ENCODE assay signal across 8 cellular contexts in the genomic region with DNA sequence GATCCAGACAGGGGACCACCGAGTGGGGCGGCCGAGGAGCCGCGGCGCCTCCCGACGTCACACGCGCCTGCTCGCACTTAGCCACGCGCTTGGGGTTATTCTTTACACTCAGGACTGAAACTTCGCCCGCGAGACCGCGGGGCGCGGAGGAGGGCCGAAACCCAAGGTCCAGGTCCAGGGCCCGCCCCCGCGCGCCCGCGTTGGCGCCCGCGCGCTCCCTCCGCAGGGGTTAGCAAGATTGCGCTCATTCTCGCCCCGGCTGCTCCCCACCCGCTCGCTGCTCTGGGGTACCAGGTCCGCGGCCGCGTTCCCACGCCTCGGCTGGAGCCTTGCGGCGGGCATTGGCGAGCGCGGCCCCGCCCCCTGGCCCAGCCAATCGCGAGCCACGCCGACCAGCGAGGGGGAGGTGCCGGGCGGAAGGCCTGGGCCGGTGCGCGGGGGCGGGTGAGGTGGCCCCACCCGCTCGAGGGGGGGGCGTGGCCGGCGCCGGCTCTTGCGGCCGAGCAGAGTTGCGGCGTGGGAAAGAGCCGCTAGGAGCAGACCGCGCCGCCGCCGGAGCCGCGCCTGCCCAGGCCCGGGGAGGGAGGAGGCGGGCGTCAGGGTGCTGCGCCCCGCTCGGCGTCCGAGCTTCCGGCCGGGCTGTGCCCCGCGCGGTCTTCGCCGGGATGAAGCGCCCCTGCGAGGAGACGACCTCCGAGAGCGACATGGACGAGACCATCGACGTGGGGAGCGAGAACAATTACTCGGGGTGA. TPM values are rescaled to one million over a fixed set of nuclear protein-coding genes. Genes with fewer than 3 reads are reported as not detected.
DNase-seq lines count a peak whose midpoint lies in the region; ATAC-seq and TF ChIP-seq lines count a peak whose summit lies in the region.

Gene HEY2, plus strand, starts transcription at position 521 of the 752 bp plus-strand sequence. Its CDS starts 145 bp downstream, at position 666.

- H3K9me3 Mint-ChIP-seq in Caco-2 (ENCODE audit: unreplicated experiment): no peaks in the 10 kb centered on the region
- no peaks in the 10 kb centered on the region for H3K9me3 Mint-ChIP-seq in activated T-cell treated with anti-CD3 and anti-CD28 coated beads, Interleukin-2, amount 50 U/mL, for 72 hours

- no peak within 1 kb of the TSS for H3K27ac ChIP-seq in OCI-LY7 (ENCODE audit: low read depth, low read length, poor library complexity, severe bottlenecking)
- H3K27ac ChIP-seq in muscle layer of colon (ENCODE audit: low read depth, low read length): peak within 1 kb of the TSS; percentile 83

- CTCF ChIA-PET in Caco-2 (lab: Charles Lee): no interaction called here
- CTCF ChIA-PET in OCI-LY7 (lab: Charles Lee; ENCODE audit: unreplicated experiment): no interaction called here

- peak within 1 kb of the TSS; percentile 92 for H3K4me2 ChIP-seq in OCI-LY7 (ENCODE audit: low read length)

- BruUV-seq in Caco-2 (replicated peaks; lab: Mats Ljungman, UMichigan) (no TSS peak), OCI-LY7 (replicated peaks; lab: Mats Ljungman, UMichigan) (no TSS peak)

- peak within 1 kb of the TSS; percentile 93 for H3K4me3 Mint-ChIP-seq in Caco-2 (ENCODE audit: unreplicated experiment)
- peak within 1 kb of the TSS; percentile 87 to 93 for H3K4me3 Mint-ChIP-seq in activated T-cell treated with anti-CD3 and anti-CD28 coated beads, Interleukin-2, amount 50 U/mL, for 72 hours

- intact Hi-C loops in Caco-2 (cut with micrococcal nuclease; ENCODE audit: unreplicated experiment) (loop anchor here (1.0 kb wide), 1 partner anchor 31 kb away; no protein-coding TSS in a partner anchor), OCI-LY7 (cut with micrococcal nuclease; ENCODE audit: unreplicated experiment) (loop anchor here (2.0 to 5.0 kb wide), 2 partner anchors 32 to 152 kb away; no protein-coding TSS in a partner anchor)

- H3K27me3 ChIP-seq in Caco-2 (replicated peaks; ENCODE audit: control insufficient read depth, insufficient read depth, low read length) (no peaks in the 10 kb centered on the region; the same call in none of the 2 replicates), muscle layer of colon (ENCODE audit: control insufficient read depth in 1 of 2, insufficient read depth in 2 of 2, low read length in 2 of 2) (peaks cover 24 to 34% of the 10 kb centered on the region in 2 donors)

- peak within 1 kb of the TSS; percentile 92 for H2AFZ ChIP-seq in OCI-LY7 (ENCODE audit: low read length)

- H3K36me3 ChIP-seq in Caco-2 (ENCODE audit: control insufficient read depth, insufficient read depth, low read length): no peaks in the 10 kb centered on the region
- H3K36me3 ChIP-seq in OCI-LY7 (ENCODE audit: insufficient read depth, low read length): no peaks in the 10 kb centered on the region
- no peaks in the 10 kb centered on the region for H3K36me3 ChIP-seq in muscle layer of colon (ENCODE audit: insufficient read depth, low read length)

- POLR2A ChIA-PET in Caco-2 (lab: Charles Lee): no interaction called here
- POLR2A ChIA-PET in OCI-LY7 (lab: Charles Lee): interaction anchor here (0.7 to 0.9 kb wide), 2 partner anchors 152 to 448 kb away, joined by 3 read pairs; partner anchors contain the start of gene HDDC2

- peak; percentile 85 for ATAC-seq in GM21381 (IDR thresholded peaks at IDR 0.05; ENCODE audit: unreplicated experiment)
- peak; percentile 86 to 88 for ATAC-seq in activated T-cell treated with anti-CD3 and anti-CD28 coated beads, Interleukin-2, amount 50 U/mL, for 72 hours (replicated peaks in 1 of 2)
- peak; percentile 99 for ATAC-seq in esophagus mucosa

- H3K27me3 Mint-ChIP-seq in Caco-2 (ENCODE audit: insufficient read depth, unreplicated experiment): peaks cover 33% of the 10 kb centered on the region
- peaks cover 66% of the 10 kb centered on the region for H3K27me3 Mint-ChIP-seq in activated T-cell treated with anti-CD3 and anti-CD28 coated beads, Interleukin-2, amount 50 U/mL, for 72 hours (ENCODE audit: low read depth)

- H3K4me1 Mint-ChIP-seq in Caco-2 (ENCODE audit: low read depth, unreplicated experiment): peaks cover 22% of the 10 kb centered on the region
- H3K4me1 Mint-ChIP-seq in activated T-cell treated with anti-CD3 and anti-CD28 coated beads, Interleukin-2, amount 50 U/mL, for 72 hours (ENCODE audit: low read depth): peaks cover 54% of the 10 kb centered on the region

- no peaks in the 10 kb centered on the region for H4K20me1 ChIP-seq in OCI-LY7 (ENCODE audit: insufficient read depth, low read length)

- H3K4me1 ChIP-seq in Caco-2 (peaks cover 11% of the 10 kb centered on the region; the same call in 1 of the 2 replicates), OCI-LY7 (ENCODE audit: insufficient read depth, low read length, poor library complexity, severe bottlenecking) (peaks cover 46% of the 10 kb centered on the region), muscle layer of colon (ENCODE audit: insufficient read depth, low read length) (peaks cover 13% of the 10 kb centered on the region)

- H3K9ac ChIP-seq in muscle layer of colon (ENCODE audit: low read length): peak within 1 kb of the TSS; percentile 66

- H3K79me2 ChIP-seq in OCI-LY7 (ENCODE audit: insufficient read depth, low read depth, low read length): no peaks in the 10 kb centered on the region

- H3K36me3 Mint-ChIP-seq in Caco-2 (ENCODE audit: insufficient read depth, unreplicated experiment): no peaks in the 10 kb centered on the region
- H3K36me3 Mint-ChIP-seq in activated T-cell treated with anti-CD3 and anti-CD28 coated beads, Interleukin-2, amount 50 U/mL, for 72 hours (ENCODE audit: insufficient read depth in 2 of 2): peaks cover 0 to 1% of the 10 kb centered on the region in 2 donors

- H3K9me3 ChIP-seq in Caco-2 (no peaks in the 10 kb centered on the region), OCI-LY7 (ENCODE audit: low read length) (no peaks in the 10 kb centered on the region), muscle layer of colon (ENCODE audit: low read length) (no peaks in the 10 kb centered on the region)

- peak within 1 kb of the TSS; percentile 48 for H3K4me3 ChIP-seq in Caco-2 (ENCODE audit: low read depth, low read length)
- peak within 1 kb of the TSS; percentile 73 for H3K4me3 ChIP-seq in OCI-LY7 (ENCODE audit: low read depth, low read length, poor library complexity, severe bottlenecking)
- H3K4me3 ChIP-seq in muscle layer of colon (ENCODE audit: low read depth in 1 of 2, low read length in 2 of 2): peak within 1 kb of the TSS; percentile 77 to 84

- H3K9me2 ChIP-seq in OCI-LY7 (ENCODE audit: insufficient read depth, low read length): no peaks in the 10 kb centered on the region

- DNase-seq in Caco-2: peak; percentile 86 to 96
- DNase-seq in HT1080 (ENCODE audit: low read depth): peak; percentile 85
- peak; percentile 92 for DNase-seq in OCI-LY7 (ENCODE audit: low spot score)
- peak; percentile 92 for DNase-seq in activated T-cell treated with anti-CD3 and anti-CD28 coated beads, Interleukin-2, amount 50 U/mL, for 72 hours
- peak; percentile 48 to 74 for DNase-seq in stimulated activated CD8-positive, alpha-beta memory T cell treated with anti-CD3 and anti-CD28 coated beads, Interleukin-4, amount 100 ng/mL, for 4 hours (ENCODE audit: low read depth in 2 of 2, low spot score in 1 of 2)

- TF ChIP-seq CTCF in Caco-2 (IDR thresholded peaks at IDR 0.05; ENCODE audit: insufficient read depth in 1 of 2, low read depth in 1 of 2, low read length in 1 of 2, severe bottlenecking in 1 of 2, unreplicated experiment in 1 of 2): no peak
- TF ChIP-seq CTCF in OCI-LY7 (conservative IDR thresholded peaks at IDR 0.05; ENCODE audit: low read length): peak; percentile 29; the same call in 1 of the 2 replicates

- no peak within 1 kb of the TSS for H3K27ac Mint-ChIP-seq in Caco-2 (ENCODE audit: unreplicated experiment)
- H3K27ac Mint-ChIP-seq in activated T-cell treated with anti-CD3 and anti-CD28 coated beads, Interleukin-2, amount 50 U/mL, for 72 hours: peak within 1 kb of the TSS; percentile 30

RNA-seq across cellular contexts. Expression of gene HEY2, which starts in this region (rescaled TPM):
- total RNA-seq in Caco-2 (2022) (0.12 TPM in 1 of 2 replicates, not detected in the other), OCI-LY7 (2022) (1.3 and 2.0 TPM in 2 replicates), esophagus mucosa (1.6 TPM)
- total RNA-seq in HT1080 (2014; rRNA removed; shearing (Covaris generic)): 0.16 and 0.23 TPM in 2 replicates
- 1.0 and 1.2 TPM in 2 replicates for polyA plus RNA-seq in HT1080 (2015; cell fraction: cytosol; rRNA removed)
- 0.26 and 0.74 TPM in 2 replicates for polyA plus RNA-seq in HT1080 (2015; cell fraction: nucleus; rRNA removed)
- total RNA-seq in OCI-LY7 (2014; rRNA removed; shearing (Covaris generic)): 0.23 and 0.32 TPM in 2 replicates
- total RNA-seq in activated T-cell treated with anti-CD3 and anti-CD28 coated beads, Interleukin-2, amount 50 U/mL, for 72 hours: under 1 TPM in 1 of 2 donors, not detected in 1; 0.12 TPM

Comparison
In these comparisons a context has a peak if more than half of its experiments do, and no peak if none do; other contexts are left out.
1. Peak in DNase-seq and H3K4me3 ChIP-seq in Caco-2; RNA of the gene not detected or under 1 TPM.
2. Peak in DNase-seq and ATAC-seq in activated T-cell treated with anti-CD3 and anti-CD28 coated beads, Interleukin-2, amount 50 U/mL, for 72 hours; RNA of the gene not detected or under 1 TPM.